1 cellular context compared by ENCODE assay signal in the genomic region with DNA sequence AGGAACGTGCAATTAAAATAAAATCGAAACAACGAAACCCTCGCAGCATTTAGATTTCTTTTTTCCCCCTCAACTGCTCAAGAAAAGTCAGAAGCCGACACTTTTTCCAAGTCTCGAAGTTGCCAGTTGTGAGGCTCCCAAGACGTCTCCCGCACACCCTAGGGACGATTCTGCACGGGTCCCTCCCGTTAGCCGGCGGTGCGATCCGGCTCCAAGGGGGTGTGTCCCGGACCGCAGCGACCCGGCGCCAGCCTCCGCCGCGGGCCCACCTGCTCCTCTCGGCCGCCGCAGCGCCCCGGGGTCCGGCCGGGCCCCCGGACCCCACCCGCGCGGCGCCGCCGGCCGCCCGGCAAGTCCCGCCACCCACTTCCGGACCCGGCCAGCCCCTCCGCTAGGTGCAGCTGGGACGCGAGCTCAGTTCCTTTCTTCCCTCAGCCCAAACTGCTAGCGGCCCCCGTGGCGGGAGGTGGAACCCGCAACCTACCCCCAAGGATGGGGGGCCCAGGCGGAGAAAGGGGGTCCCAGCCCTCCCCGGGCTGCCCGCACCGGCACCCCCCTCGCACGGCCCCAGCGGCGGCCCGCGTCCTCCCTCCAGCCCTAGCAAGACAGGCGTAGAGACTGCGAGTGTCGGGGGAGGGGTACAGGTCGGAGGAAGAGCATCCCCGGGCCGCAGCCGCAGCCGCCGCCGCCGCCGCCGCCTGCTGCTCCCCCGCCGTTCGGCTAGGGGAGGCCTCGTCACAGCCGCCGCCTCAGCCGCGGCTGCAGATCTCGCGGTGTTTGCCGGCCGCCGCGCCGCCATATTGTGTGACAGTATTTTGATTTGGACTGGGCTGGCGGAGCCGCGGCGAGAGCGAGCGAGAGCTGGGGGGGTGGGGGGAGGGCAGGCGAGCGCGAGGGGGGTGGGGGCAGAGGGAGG.
TF ChIP-seq lines count a peak whose summit lies in the region.

No MANE protein-coding gene starts in this region.

TF ChIP-seq in K562, 482 proteins besides CTCF, POLR2A, EP300 and RAD21 (continued from another document and continues in another):
- TF ChIP-seq, protein P1, sequence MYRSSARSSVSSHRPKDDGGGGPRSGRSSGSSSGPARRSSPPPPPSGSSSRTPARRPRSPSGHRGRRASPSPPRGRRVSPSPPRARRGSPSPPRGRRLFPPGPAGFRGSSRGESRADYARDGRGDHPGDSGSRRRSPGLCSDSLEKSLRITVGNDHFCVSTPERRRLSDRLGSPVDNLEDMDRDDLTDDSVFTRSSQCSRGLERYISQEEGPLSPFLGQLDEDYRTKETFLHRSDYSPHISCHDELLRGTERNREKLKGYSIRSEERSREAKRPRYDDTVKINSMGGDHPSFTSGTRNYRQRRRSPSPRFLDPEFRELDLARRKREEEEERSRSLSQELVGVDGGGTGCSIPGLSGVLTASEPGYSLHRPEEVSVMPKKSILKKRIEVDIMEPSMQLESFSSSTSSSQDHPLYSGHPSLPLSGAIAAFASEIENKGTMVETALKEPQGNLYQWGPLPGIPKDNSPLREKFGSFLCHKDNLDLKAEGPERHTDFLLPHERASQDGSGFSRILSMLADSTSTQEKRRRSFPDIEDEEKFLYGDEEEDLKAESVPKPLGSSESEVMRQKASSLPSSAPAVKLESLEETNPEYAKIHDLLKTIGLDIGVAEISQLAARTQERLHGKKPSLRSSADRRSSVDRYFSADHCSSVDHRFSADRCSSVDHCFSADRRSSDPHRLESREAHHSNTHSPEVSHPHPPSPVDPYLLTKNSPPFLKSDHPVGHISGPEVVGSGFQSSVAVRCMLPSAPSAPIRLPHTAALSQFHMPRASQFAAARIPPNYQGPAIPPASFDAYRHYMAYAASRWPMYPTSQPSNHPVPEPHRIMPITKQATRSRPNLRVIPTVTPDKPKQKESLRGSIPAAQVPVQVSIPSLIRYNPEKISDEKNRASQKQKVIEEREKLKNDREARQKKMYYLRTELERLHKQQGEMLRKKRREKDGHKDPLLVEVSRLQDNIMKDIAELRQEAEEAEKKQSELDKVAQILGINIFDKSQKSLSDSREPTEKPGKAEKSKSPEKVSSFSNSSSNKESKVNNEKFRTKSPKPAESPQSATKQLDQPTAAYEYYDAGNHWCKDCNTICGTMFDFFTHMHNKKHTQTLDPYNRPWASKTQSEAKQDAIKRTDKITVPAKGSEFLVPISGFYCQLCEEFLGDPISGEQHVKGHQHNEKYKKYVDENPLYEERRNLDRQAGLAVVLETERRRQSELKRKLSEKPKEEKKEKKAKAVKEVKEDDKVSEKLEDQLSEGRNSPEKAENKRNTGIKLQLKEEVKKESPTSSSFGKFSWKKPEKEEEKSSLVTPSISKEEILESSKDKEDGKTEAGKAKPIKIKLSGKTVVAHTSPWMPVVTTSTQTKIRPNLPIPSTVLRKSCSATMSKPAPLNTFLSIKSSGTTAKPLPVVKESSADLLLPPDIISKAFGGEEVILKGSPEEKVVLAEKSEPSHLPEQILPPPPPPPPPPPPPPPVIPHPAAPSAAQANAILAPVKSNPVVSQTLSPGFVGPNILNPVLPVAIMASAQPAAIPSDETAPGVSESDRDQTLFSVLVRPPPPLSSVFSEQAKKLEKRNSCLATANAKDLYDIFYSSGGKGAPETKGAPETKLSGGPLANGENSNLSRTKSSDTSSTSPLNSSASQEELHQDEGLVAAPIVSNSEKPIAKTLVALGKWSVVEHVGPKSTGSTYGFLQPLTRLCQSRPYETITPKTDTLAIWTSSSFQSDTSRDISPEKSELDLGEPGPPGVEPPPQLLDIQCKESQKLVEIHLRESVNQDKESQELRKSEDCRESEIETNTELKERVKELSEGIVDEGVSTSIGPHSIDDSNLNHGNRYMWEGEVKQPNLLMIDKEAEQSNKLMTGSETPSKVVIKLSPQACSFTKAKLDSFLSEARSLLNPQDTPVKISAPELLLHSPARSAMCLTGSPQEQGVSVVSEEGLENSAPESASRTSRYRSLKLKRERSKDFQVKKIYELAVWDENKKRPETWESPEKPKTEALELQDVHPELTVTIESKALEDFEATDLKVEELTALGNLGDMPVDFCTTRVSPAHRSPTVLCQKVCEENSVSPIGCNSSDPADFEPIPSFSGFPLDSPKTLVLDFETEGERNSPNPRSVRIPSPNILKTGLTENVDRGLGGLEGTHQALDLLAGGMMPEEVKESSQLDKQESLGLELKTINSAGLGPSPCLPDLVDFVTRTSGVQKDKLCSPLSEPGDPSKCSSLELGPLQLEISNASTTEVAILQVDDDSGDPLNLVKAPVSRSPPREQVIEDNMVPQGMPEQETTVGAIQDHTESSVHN (IDR thresholded peaks at IDR 0.05; ENCODE audit: borderline replicate concordance in 1 of 2, low read depth in 1 of 2), result no peak
- no peak for TF ChIP-seq ZNF282 (CRISPR knock-in tag; IDR thresholded peaks at IDR 0.05)
- 0 out of 2 replicates have a peak, but pooled peaks have one; percentile 39 for TF ChIP-seq ZNF324 (CRISPR knock-in tag; IDR thresholded peaks at IDR 0.05)
- TF ChIP-seq, protein P2, sequence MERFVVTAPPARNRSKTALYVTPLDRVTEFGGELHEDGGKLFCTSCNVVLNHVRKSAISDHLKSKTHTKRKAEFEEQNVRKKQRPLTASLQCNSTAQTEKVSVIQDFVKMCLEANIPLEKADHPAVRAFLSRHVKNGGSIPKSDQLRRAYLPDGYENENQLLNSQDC (CRISPR knock-in tag; IDR thresholded peaks at IDR 0.05), result peak; percentile 94; the same call in 1 of the 2 replicates
- no peak for TF ChIP-seq HMG20A (CRISPR knock-in tag; conservative IDR thresholded peaks at IDR 0.05)
- TF ChIP-seq, protein P3, sequence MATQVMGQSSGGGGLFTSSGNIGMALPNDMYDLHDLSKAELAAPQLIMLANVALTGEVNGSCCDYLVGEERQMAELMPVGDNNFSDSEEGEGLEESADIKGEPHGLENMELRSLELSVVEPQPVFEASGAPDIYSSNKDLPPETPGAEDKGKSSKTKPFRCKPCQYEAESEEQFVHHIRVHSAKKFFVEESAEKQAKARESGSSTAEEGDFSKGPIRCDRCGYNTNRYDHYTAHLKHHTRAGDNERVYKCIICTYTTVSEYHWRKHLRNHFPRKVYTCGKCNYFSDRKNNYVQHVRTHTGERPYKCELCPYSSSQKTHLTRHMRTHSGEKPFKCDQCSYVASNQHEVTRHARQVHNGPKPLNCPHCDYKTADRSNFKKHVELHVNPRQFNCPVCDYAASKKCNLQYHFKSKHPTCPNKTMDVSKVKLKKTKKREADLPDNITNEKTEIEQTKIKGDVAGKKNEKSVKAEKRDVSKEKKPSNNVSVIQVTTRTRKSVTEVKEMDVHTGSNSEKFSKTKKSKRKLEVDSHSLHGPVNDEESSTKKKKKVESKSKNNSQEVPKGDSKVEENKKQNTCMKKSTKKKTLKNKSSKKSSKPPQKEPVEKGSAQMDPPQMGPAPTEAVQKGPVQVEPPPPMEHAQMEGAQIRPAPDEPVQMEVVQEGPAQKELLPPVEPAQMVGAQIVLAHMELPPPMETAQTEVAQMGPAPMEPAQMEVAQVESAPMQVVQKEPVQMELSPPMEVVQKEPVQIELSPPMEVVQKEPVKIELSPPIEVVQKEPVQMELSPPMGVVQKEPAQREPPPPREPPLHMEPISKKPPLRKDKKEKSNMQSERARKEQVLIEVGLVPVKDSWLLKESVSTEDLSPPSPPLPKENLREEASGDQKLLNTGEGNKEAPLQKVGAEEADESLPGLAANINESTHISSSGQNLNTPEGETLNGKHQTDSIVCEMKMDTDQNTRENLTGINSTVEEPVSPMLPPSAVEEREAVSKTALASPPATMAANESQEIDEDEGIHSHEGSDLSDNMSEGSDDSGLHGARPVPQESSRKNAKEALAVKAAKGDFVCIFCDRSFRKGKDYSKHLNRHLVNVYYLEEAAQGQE (CRISPR knock-in tag; IDR thresholded peaks at IDR 0.05; ENCODE audit: low read depth), result peak; percentile 88
- TF ChIP-seq FOXK2 (conservative IDR thresholded peaks at IDR 0.05 in 1 of 2, IDR thresholded peaks at IDR 0.05 in 1 of 2; ENCODE audit: low read depth in 2 of 2), result no peak
- no peak for TF ChIP-seq RNF2 (IDR thresholded peaks at IDR 0.05)
- TF ChIP-seq STAT5B (CRISPR knock-in tag; IDR thresholded peaks at IDR 0.05), result no peak
- TF ChIP-seq FIP1L1 (IDR thresholded peaks at IDR 0.05; ENCODE audit: low read depth, low read length, poor library complexity, severe bottlenecking), result peak; percentile 86
- peak; percentile 42; the same call in 1 of the 2 replicates for TF ChIP-seq ZSCAN29 (IDR thresholded peaks at IDR 0.05)
- TF ChIP-seq PHB (CRISPR knock-in tag; IDR thresholded peaks at IDR 0.05), result no peak
- no peak for TF ChIP-seq TCF7L2 (IDR thresholded peaks at IDR 0.05; ENCODE audit: low read depth, low read length)
- TF ChIP-seq, protein P4, sequence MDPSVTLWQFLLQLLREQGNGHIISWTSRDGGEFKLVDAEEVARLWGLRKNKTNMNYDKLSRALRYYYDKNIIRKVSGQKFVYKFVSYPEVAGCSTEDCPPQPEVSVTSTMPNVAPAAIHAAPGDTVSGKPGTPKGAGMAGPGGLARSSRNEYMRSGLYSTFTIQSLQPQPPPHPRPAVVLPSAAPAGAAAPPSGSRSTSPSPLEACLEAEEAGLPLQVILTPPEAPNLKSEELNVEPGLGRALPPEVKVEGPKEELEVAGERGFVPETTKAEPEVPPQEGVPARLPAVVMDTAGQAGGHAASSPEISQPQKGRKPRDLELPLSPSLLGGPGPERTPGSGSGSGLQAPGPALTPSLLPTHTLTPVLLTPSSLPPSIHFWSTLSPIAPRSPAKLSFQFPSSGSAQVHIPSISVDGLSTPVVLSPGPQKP (CRISPR knock-in tag; IDR thresholded peaks at IDR 0.05), result no peak
- peak; percentile 84; the same call in 1 of the 2 replicates for TF ChIP-seq ZNF76 (CRISPR knock-in tag; IDR thresholded peaks at IDR 0.05; ENCODE audit: borderline replicate concordance)
- no peak for TF ChIP-seq PCBP2 (IDR thresholded peaks at IDR 0.05; ENCODE audit: low read depth, low read length, poor library complexity, severe bottlenecking)
- no peak for TF ChIP-seq DDX20 (tag; IDR thresholded peaks at IDR 0.05; ENCODE audit: low read depth)
- TF ChIP-seq, protein P5, sequence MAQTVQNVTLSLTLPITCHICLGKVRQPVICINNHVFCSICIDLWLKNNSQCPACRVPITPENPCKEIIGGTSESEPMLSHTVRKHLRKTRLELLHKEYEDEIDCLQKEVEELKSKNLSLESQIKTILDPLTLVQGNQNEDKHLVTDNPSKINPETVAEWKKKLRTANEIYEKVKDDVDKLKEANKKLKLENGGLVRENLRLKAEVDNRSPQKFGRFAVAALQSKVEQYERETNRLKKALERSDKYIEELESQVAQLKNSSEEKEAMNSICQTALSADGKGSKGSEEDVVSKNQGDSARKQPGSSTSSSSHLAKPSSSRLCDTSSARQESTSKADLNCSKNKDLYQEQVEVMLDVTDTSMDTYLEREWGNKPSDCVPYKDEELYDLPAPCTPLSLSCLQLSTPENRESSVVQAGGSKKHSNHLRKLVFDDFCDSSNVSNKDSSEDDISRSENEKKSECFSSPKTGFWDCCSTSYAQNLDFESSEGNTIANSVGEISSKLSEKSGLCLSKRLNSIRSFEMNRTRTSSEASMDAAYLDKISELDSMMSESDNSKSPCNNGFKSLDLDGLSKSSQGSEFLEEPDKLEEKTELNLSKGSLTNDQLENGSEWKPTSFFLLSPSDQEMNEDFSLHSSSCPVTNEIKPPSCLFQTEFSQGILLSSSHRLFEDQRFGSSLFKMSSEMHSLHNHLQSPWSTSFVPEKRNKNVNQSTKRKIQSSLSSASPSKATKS (CRISPR knock-in tag; IDR thresholded peaks at IDR 0.05), result no peak
- no peak for TF ChIP-seq TFAM (CRISPR knock-in tag; conservative IDR thresholded peaks at IDR 0.05)
- peak; percentile 73; the same call in 1 of the 2 replicates for TF ChIP-seq ZBTB17 (CRISPR knock-in tag; IDR thresholded peaks at IDR 0.05)
- no peak for TF ChIP-seq TAL1 (IDR thresholded peaks at IDR 0.05)
- TF ChIP-seq CBX2 (IDR thresholded peaks at IDR 0.05; ENCODE audit: insufficient read depth, low read length, poor library complexity, severe bottlenecking), result no peak
- no peak for TF ChIP-seq SRSF9 (IDR thresholded peaks at IDR 0.05; ENCODE audit: borderline replicate concordance, low read depth, low read length)
- no peak for TF ChIP-seq RAD51 (IDR thresholded peaks at IDR 0.05; ENCODE audit: borderline replicate concordance, low read depth)
- TF ChIP-seq HNRNPH1 (optimal IDR thresholded peaks at IDR 0.05; ENCODE audit: low read depth, low read length), result no peak
- no peak for TF ChIP-seq KAT8 (IDR thresholded peaks at IDR 0.05; ENCODE audit: low read depth)
- TF ChIP-seq ZNF347 (CRISPR knock-in tag; IDR thresholded peaks at IDR 0.05; ENCODE audit: low read depth), result peak; percentile 53; the same call in 1 of the 2 replicates
- TF ChIP-seq IFI16 (CRISPR knock-in tag; IDR thresholded peaks at IDR 0.05), result no peak
- TF ChIP-seq, protein P6, sequence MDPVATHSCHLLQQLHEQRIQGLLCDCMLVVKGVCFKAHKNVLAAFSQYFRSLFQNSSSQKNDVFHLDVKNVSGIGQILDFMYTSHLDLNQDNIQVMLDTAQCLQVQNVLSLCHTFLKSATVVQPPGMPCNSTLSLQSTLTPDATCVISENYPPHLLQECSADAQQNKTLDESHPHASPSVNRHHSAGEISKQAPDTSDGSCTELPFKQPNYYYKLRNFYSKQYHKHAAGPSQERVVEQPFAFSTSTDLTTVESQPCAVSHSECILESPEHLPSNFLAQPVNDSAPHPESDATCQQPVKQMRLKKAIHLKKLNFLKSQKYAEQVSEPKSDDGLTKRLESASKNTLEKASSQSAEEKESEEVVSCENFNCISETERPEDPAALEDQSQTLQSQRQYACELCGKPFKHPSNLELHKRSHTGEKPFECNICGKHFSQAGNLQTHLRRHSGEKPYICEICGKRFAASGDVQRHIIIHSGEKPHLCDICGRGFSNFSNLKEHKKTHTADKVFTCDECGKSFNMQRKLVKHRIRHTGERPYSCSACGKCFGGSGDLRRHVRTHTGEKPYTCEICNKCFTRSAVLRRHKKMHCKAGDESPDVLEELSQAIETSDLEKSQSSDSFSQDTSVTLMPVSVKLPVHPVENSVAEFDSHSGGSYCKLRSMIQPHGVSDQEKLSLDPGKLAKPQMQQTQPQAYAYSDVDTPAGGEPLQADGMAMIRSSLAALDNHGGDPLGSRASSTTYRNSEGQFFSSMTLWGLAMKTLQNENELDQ (CRISPR knock-in tag; IDR thresholded peaks at IDR 0.05; ENCODE audit: borderline replicate concordance), result no peak
- TF ChIP-seq ASH1L (IDR thresholded peaks at IDR 0.05; ENCODE audit: borderline replicate concordance, low read depth, partially characterized antibody), result no peak
- no peak for TF ChIP-seq RBM34 (IDR thresholded peaks at IDR 0.05; ENCODE audit: borderline replicate concordance, insufficient read depth, low read length)
- TF ChIP-seq, protein P7, sequence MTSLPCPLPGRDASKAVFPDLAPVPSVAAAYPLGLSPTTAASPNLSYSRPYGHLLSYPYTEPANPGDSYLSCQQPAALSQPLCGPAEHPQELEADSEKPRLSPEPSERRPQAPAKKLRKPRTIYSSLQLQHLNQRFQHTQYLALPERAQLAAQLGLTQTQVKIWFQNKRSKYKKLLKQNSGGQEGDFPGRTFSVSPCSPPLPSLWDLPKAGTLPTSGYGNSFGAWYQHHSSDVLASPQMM (CRISPR knock-in tag; IDR thresholded peaks at IDR 0.05), result no peak
- no peak for TF ChIP-seq ZNF431 (CRISPR knock-in tag; IDR thresholded peaks at IDR 0.05)
- no peak for TF ChIP-seq RBM39 (optimal IDR thresholded peaks at IDR 0.05; ENCODE audit: low read depth, low read length)
- TF ChIP-seq ETS2 (tag; IDR thresholded peaks at IDR 0.05; ENCODE audit: borderline replicate concordance, poor library complexity, severe bottlenecking), result no peak
- TF ChIP-seq, protein P8, sequence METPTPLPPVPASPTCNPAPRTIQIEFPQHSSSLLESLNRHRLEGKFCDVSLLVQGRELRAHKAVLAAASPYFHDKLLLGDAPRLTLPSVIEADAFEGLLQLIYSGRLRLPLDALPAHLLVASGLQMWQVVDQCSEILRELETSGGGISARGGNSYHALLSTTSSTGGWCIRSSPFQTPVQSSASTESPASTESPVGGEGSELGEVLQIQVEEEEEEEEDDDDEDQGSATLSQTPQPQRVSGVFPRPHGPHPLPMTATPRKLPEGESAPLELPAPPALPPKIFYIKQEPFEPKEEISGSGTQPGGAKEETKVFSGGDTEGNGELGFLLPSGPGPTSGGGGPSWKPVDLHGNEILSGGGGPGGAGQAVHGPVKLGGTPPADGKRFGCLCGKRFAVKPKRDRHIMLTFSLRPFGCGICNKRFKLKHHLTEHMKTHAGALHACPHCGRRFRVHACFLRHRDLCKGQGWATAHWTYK (CRISPR knock-in tag; IDR thresholded peaks at IDR 0.05), result peak; percentile 93; the same call in 1 of the 2 replicates
